In the genomic region with DNA sequence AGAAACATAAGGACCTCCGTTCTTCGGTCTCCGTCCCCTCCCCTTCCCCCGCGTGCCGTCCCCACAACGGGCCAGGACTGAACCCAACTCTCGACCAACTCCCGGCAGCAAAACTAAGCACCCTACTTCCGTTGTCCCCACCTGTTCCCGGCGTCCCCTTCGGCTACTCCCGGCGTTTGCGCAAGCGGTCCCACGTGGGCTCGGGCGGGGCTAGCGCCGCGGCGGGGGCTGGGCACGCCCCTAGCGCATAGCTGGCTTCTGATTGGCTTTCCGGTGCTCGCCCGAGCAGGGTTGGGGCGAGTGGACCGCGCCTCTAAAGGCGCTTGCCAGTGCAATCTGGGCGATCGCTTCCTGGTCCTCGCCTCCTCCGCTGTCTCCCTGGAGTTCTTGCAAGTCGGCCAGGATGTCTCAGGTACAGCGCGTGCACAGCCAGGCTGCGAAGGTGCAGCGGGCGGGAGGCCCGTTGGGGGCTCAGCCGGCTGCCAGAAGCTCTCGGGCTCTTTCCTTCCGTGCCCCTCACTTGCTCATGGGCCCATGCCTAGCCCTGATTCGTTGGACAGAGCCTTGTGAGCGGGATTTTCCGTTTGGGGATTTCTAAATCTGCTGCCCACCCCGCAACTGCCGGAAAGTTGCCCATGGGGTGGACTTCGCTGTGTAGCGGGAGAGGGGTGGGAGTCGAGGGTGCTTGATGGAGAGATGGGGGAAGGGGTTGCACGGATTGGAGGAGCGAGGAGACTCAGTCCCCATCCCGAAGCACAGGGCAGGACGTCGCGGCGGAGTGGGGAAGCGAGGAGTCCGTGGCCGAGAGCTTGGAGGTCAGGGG, we compare ENCODE assay signal across 8 cellular contexts. TPM values are rescaled to one million over a fixed set of nuclear protein-coding genes. Genes with fewer than 3 reads are reported as not detected.
DNase-seq lines count a peak whose midpoint lies in the region; TF ChIP-seq lines count a peak whose summit lies in the region.

A gene (minus strand): TSS at position 186 of the 823 bp plus-strand sequence. CDS start 26,875 bp downstream, outside the sequence.
A gene (plus strand): TSS at position 329 of the 823 bp plus-strand sequence. CDS start 75 bp downstream, at position 404.

- TF ChIP-seq CTCF in HFF-Myc (IDR thresholded peaks at IDR 0.05; ENCODE audit: low read depth, low read length, missing control alignments) (no peak), suprapubic skin (IDR thresholded peaks at IDR 0.05) (no peak)

- WGBS in suprapubic skin = 0% methylated on average over 29 of the region's 65 CpGs

- peak within 1 kb of the TSS; percentile 90 for H3K27ac ChIP-seq in suprapubic skin

- peak; percentile 99 for DNase-seq in GM03348 (ENCODE audit: low spot score)
- DNase-seq in HFF-Myc (ENCODE audit: extremely low read depth, low read depth) = peak; percentile 79
- DNase-seq in NAMALWA (ENCODE audit: low spot score) = peak; percentile 97
- peak; percentile 93 for DNase-seq in SK-N-DZ (ENCODE audit: low spot score)
- peak; percentile 91 for DNase-seq in activated naive CD4-positive, alpha-beta T cell treated with anti-CD3 and anti-CD28 coated beads, Interleukin-2, amount 50 U/mL, for 16 hours
- DNase-seq in germinal center (ENCODE audit: low spot score) = peak; percentile 98
- DNase-seq in nucleus accumbens (lab: John Stamatoyannopoulos, UW) = peak; percentile 41 to 97 (median 94)
- peak; percentile 97 for DNase-seq in suprapubic skin (ENCODE audit: low spot score in 2 of 2)

- H3K4me3 ChIP-seq in HFF-Myc (replicated peaks; ENCODE audit: low read depth, low read length) (peak within 1 kb of the TSS; percentile 93), suprapubic skin (peak within 1 kb of the TSS; percentile 64)

- no peaks in the 10 kb centered on the region for H3K27me3 ChIP-seq in suprapubic skin

- no peaks in the 10 kb centered on the region for H3K9me3 ChIP-seq in suprapubic skin

- no peak for TF ChIP-seq EP300 in suprapubic skin (IDR thresholded peaks at IDR 0.05)

- peaks cover 34% of the 10 kb centered on the region for H3K4me1 ChIP-seq in suprapubic skin

- peak; percentile 56 to 78 for TF ChIP-seq POLR2A in suprapubic skin (IDR thresholded peaks at IDR 0.05)

- H3K36me3 ChIP-seq in suprapubic skin = peaks cover 33% of the 10 kb centered on the region

RNA-seq across cellular contexts. Expression of the first gene that starts in this region (rescaled TPM):
- 12.9 and 16.5 TPM in 2 replicates for polyA plus RNA-seq in SK-N-DZ (2014; cell fraction: cytosol; rRNA removed)
- 12.0 and 12.5 TPM in 2 replicates for polyA plus RNA-seq in SK-N-DZ (2014; cell fraction: nucleus; rRNA removed)
- 10 to 100 TPM in 1 of 4 donors, 1 to 10 TPM in 3; 6.7 to 10.6 (median 9.3) TPM for total RNA-seq in suprapubic skin

RNA-seq across cellular contexts. Expression of the second gene that starts in this region (rescaled TPM):
- 112 and 138 TPM in 2 replicates for polyA plus RNA-seq in SK-N-DZ (2014; cell fraction: cytosol; rRNA removed)
- 80.1 and 83.4 TPM in 2 replicates for polyA plus RNA-seq in SK-N-DZ (2014; cell fraction: nucleus; rRNA removed)
- total RNA-seq in suprapubic skin = 100 to 1,000 TPM; 242 to 376 (median 273) TPM

Comparison
In these comparisons a context has a peak if more than half of its experiments do, and no peak if none do; other contexts are left out.
1. Peak in every context shown above with its lines: DNase-seq, H3K4me3 ChIP-seq and H3K27ac ChIP-seq.